Comparison of ENCODE assay signal across 8 cellular contexts in genomic region chr22:29603358-29604191, GRCh38. TPM values are rescaled to one million over a fixed set of nuclear protein-coding genes. Genes with fewer than 3 reads are reported as not detected.
DNase-seq lines count a peak whose midpoint lies in the region; ATAC-seq, FAIRE-seq and TF ChIP-seq lines count a peak whose summit lies in the region.

NF2 (plus strand) TSS chr22:29603633; CDS start chr22:29603999, 366 bp downstream.

- peak within 1 kb of the TSS; percentile 94 to 98 (median 96) for H3K27ac Mint-ChIP-seq in CD4-positive, CD25-positive, alpha-beta regulatory T cell

- H2AFZ ChIP-seq in HepG2 (ENCODE audit: low read length): peak within 1 kb of the TSS; percentile 8

- FAIRE-seq in HepG2 (lab: Jason Lieb, UNC): peak; percentile 99

- no peak; the same call in none of the 2 replicates for TF ChIP-seq RAD21 in HepG2 (CRISPR knock-in tag; IDR thresholded peaks at IDR 0.05)

- CTCF ChIA-PET in HepG2 (lab: Yijun Ruan, JAX; ENCODE audit: low intra/inter-chr PET ratio, low total read pairs): no interaction called here

- TF ChIP-seq POLR2A in HepG2 (IDR thresholded peaks at IDR 0.05; ENCODE audit: insufficient read depth in 1 of 2, low read depth in 2 of 2, low read length in 2 of 2): peak; percentile 63 to 64; a peak in 3 of 4 replicates

- TF ChIP-seq EP300 in HepG2 (IDR thresholded peaks at IDR 0.05; ENCODE audit: low read depth in 2 of 2, low read length in 2 of 2): no peak
- no peak for TF ChIP-seq EP300 in HepG2 (CRISPR knock-in tag; IDR thresholded peaks at IDR 0.05; ENCODE audit: borderline replicate concordance)

- H3K79me2 ChIP-seq in HepG2 (ENCODE audit: insufficient read depth, low read length): peaks cover 28% of the 10 kb centered on the region

- H3K9me3 ChIP-seq in CD4-positive, CD25-positive, alpha-beta regulatory T cell (ENCODE audit: control insufficient read depth in 2 of 2, low read length in 2 of 2): no peaks in the 10 kb centered on the region
- H3K9me3 ChIP-seq in HepG2 (ENCODE audit: low read length): no peaks in the 10 kb centered on the region

- no TSS peak for BruUV-seq in HepG2 (replicated peaks; lab: Mats Ljungman, UMichigan)

- no peaks in the 10 kb centered on the region for H3K36me3 Mint-ChIP-seq in CD4-positive, CD25-positive, alpha-beta regulatory T cell

- DNase-seq in CD4-positive, CD25-positive, alpha-beta regulatory T cell: peak; percentile 97 to 100 (median 99)
- DNase-seq in NCI-H82 (lab: John Stamatoyannopoulos, UW) (peak; percentile 99), dermis blood vessel endothelial cell (peak; percentile 100), HepG2 (ENCODE audit: low spot score) (peak; percentile 99)
- peak; percentile 98 for DNase-seq in activated CD4-positive, alpha-beta T cell treated with anti-CD3 and anti-CD28 coated beads, Interleukin-2, amount 50 U/mL, for 48 hours
- peak; percentile 96 for DNase-seq in stimulated activated CD4-positive, alpha-beta T cell treated with anti-CD3 and anti-CD28 coated beads, Interleukin-4, amount 100 ng/mL, for 1 hour

- no peaks in the 10 kb centered on the region for H4K20me1 ChIP-seq in HepG2 (ENCODE audit: insufficient read depth, low read length)

- peaks cover 11 to 41% (median 27%) of the 10 kb centered on the region in 4 donors for H3K4me1 Mint-ChIP-seq in CD4-positive, CD25-positive, alpha-beta regulatory T cell

- H3K9ac ChIP-seq in HepG2 (ENCODE audit: insufficient read depth, low read depth, low read length): peak within 1 kb of the TSS; percentile 87

- in situ Hi-C loops in HepG2 (cut with HindIII; ENCODE audit: extremely low pct_ligation_motif_present, low pct_unique_long_range_greater_than_20kb): no loop called here

- peaks cover 4% of the 10 kb centered on the region for H3K27me3 Mint-ChIP-seq in CD4-positive, CD25-positive, alpha-beta regulatory T cell

- H3K4me2 ChIP-seq in HepG2 (ENCODE audit: low read depth, low read length): peak within 1 kb of the TSS; percentile 75

- peak; percentile 96 to 99 for ATAC-seq in CD4-positive, CD25-positive, alpha-beta regulatory T cell (ENCODE audit: low read depth in 2 of 2)
- ATAC-seq in GM19397 (IDR thresholded peaks at IDR 0.05; ENCODE audit: unreplicated experiment): peak; percentile 96
- peak; percentile 96 for ATAC-seq in HG03571 (IDR thresholded peaks at IDR 0.05; ENCODE audit: unreplicated experiment)
- peak; percentile 97 for ATAC-seq in HepG2

- H3K9me3 Mint-ChIP-seq in CD4-positive, CD25-positive, alpha-beta regulatory T cell: no peaks in the 10 kb centered on the region

- POLR2A ChIA-PET in HepG2 (lab: Yijun Ruan, JAX): interaction anchor here (0.8 to 2.5 kb wide), 5 partner anchors 10 to 50 kb away, joined by 3 to 13 read pairs (median 3); partner anchors contain the start of gene THOC5

- peaks cover 3% of the 10 kb centered on the region for H3K36me3 ChIP-seq in CD4-positive, CD25-positive, alpha-beta regulatory T cell (ENCODE audit: control insufficient read depth, insufficient read depth, low read length)
- no peaks in the 10 kb centered on the region for H3K36me3 ChIP-seq in HepG2 (replicated peaks in 1 of 2; ENCODE audit: control insufficient read depth in 1 of 2, insufficient read depth in 2 of 2, low read length in 2 of 2)

- peak within 1 kb of the TSS; percentile 88 for H3K27ac ChIP-seq in CD4-positive, CD25-positive, alpha-beta regulatory T cell (ENCODE audit: insufficient read depth, low read length, poor library complexity, severe bottlenecking)
- peak within 1 kb of the TSS; percentile 77 for H3K27ac ChIP-seq in HepG2 (ENCODE audit: extremely low read length, insufficient read depth, low read length)

- H3K4me3 ChIP-seq in CD4-positive, CD25-positive, alpha-beta regulatory T cell (ENCODE audit: low read depth, low read length): peak within 1 kb of the TSS; percentile 98
- H3K4me3 ChIP-seq in HepG2 (replicated peaks in 1 of 3; ENCODE audit: insufficient read depth in 1 of 3, low read depth in 2 of 3, low read length in 3 of 3): peak within 1 kb of the TSS; percentile 88 to 96 (median 93)

- H3K4me3 Mint-ChIP-seq in CD4-positive, CD25-positive, alpha-beta regulatory T cell: peak within 1 kb of the TSS; percentile 91 to 98 (median 96)

- peak; percentile 22; the same call in 1 of the 2 replicates for TF ChIP-seq CTCF in HepG2 (CRISPR knock-in tag; IDR thresholded peaks at IDR 0.05)

- H3K27me3 ChIP-seq in CD4-positive, CD25-positive, alpha-beta regulatory T cell (ENCODE audit: control insufficient read depth, insufficient read depth, low read length): no peaks in the 10 kb centered on the region
- no peaks in the 10 kb centered on the region; a peak in 1 of 5 replicates for H3K27me3 ChIP-seq in HepG2 (ENCODE audit: control insufficient read depth in 1 of 2, insufficient read depth in 2 of 2, low read length in 2 of 2)

- peaks cover 20% of the 10 kb centered on the region for H3K4me1 ChIP-seq in CD4-positive, CD25-positive, alpha-beta regulatory T cell (ENCODE audit: control insufficient read depth, insufficient read depth, low read length, poor library complexity, severe bottlenecking)
- H3K4me1 ChIP-seq in HepG2 (ENCODE audit: insufficient read depth, low read length): peaks cover 24% of the 10 kb centered on the region

- 1% methylated on average over 13 of the region's 84 CpGs for WGBS in HepG2 (ENCODE audit: low lambda C conversion rate)

- intact Hi-C loops in HepG2 (cut with micrococcal nuclease; ENCODE audit: unreplicated experiment): no loop called here

TF ChIP-seq in HepG2, 621 proteins besides CTCF, POLR2A, EP300 and RAD21 (continues in another document):
- TF ChIP-seq MLLT10 (CRISPR knock-in tag; IDR thresholded peaks at IDR 0.05): no peak
- no peak for TF ChIP-seq TIGD3 (CRISPR knock-in tag; IDR thresholded peaks at IDR 0.05; ENCODE audit: borderline replicate concordance)
- peak; percentile 87 for TF ChIP-seq CREB1 (IDR thresholded peaks at IDR 0.05)
- peak; percentile 90 for TF ChIP-seq CREB1 (CRISPR knock-in tag; IDR thresholded peaks at IDR 0.05)
- no peak for TF ChIP-seq ZNF468 (CRISPR knock-in tag; IDR thresholded peaks at IDR 0.05)
- peak; percentile 86 for TF ChIP-seq THAP11 (CRISPR knock-in tag; IDR thresholded peaks at IDR 0.05)
- peak; percentile 52; the same call in 1 of the 2 replicates for TF ChIP-seq PHF20 (CRISPR knock-in tag; IDR thresholded peaks at IDR 0.05)
- peak; percentile 74; the same call in 1 of the 2 replicates for TF ChIP-seq KAT8 (CRISPR knock-in tag; IDR thresholded peaks at IDR 0.05)
- TF ChIP-seq ZNF501 (CRISPR knock-in tag; IDR thresholded peaks at IDR 0.05): peak; percentile 72
- TF ChIP-seq HNRNPLL (IDR thresholded peaks at IDR 0.05; ENCODE audit: low read depth, low read length, poor library complexity, severe bottlenecking): peak; percentile 78
- peak; percentile 14; the same call in 1 of the 2 replicates for TF ChIP-seq REPIN1 (CRISPR knock-in tag; IDR thresholded peaks at IDR 0.05; ENCODE audit: borderline replicate concordance, low read depth)
- 0 out of 2 replicates have a peak, but pooled peaks have one; percentile 58 for TF ChIP-seq ZNF510 (CRISPR knock-in tag; IDR thresholded peaks at IDR 0.05; ENCODE audit: low read depth)

RNA-seq across cellular contexts. Expression of gene NF2, which starts in this region (rescaled TPM):
- 31.6 TPM for total RNA-seq in CD4-positive, CD25-positive, alpha-beta regulatory T cell
- polyA plus RNA-seq in CD4-positive, CD25-positive, alpha-beta regulatory T cell: 10 to 100 TPM; 16.4 to 20.0 (median 18.5) TPM
- total RNA-seq in dermis blood vessel endothelial cell (66.4 and 103 TPM in 2 replicates), HepG2 (2016; rRNA removed; fragmentation: Illumina TruSeq; extraction: Trizol) (33.3 and 45.3 TPM in 2 replicates)
- 6.6 and 7.4 TPM in 2 replicates for total RNA-seq in HepG2 (2016; cell fraction: cytosol; rRNA removed; fragmentation: Illumina TruSeq; extraction: Trizol; ENCODE audit: low read depth)
- total RNA-seq in HepG2 (2016; cell fraction: insoluble cytoplasmic fraction; rRNA removed; fragmentation: Illumina TruSeq; extraction: Trizol): 33.3 and 42.0 TPM in 2 replicates
- 21.0 and 24.2 TPM in 2 replicates for total RNA-seq in HepG2 (2016; cell fraction: membrane; rRNA removed; fragmentation: Illumina TruSeq; extraction: Trizol)
- 25.6 and 28.1 TPM in 2 replicates for total RNA-seq in HepG2 (2016; cell fraction: nucleus; rRNA removed; fragmentation: Illumina TruSeq; extraction: Trizol)
- 8.8 and 9.3 TPM in 2 replicates for polyA plus RNA-seq in HepG2 (2011; rRNA removed)
- 6.9 and 7.3 TPM in 2 replicates for polyA plus RNA-seq in HepG2 (2011; cell fraction: cytosol; rRNA removed)
- polyA plus RNA-seq in HepG2 (2011; cell fraction: nucleus; rRNA removed): 8.1 and 8.6 TPM in 2 replicates
- polyA plus RNA-seq in HepG2 (2012): 6.4 TPM in 2 replicates
- polyA plus RNA-seq in HepG2 (2016; cell fraction: cytosol; fragmentation: Illumina TruSeq; extraction: Trizol; ENCODE audit: low read depth): 3.3 and 5.4 TPM in 2 replicates
- polyA plus RNA-seq in HepG2 (2016; cell fraction: insoluble cytoplasmic fraction; fragmentation: Illumina TruSeq; extraction: Trizol; ENCODE audit: low read depth): 21.1 and 24.6 TPM in 2 replicates
- polyA plus RNA-seq in HepG2 (2016; cell fraction: membrane; fragmentation: Illumina TruSeq; extraction: Trizol; ENCODE audit: low read depth): 9.8 and 11.9 TPM in 2 replicates
- polyA plus RNA-seq in HepG2 (2016; cell fraction: nucleus; fragmentation: Illumina TruSeq; extraction: Trizol; ENCODE audit: insufficient read depth, low read depth): 23.3 and 24.8 TPM in 2 replicates
- polyA minus RNA-seq in HepG2 (2011; rRNA and poly(A)+ RNA removed; ENCODE audit: low replicate concordance): 25.7 and 39.3 TPM in 2 replicates
- 12.4 and 13.6 TPM in 2 replicates for polyA minus RNA-seq in HepG2 (2011; cell fraction: cytosol; rRNA and poly(A)+ RNA removed)
- 11.5 and 15.2 TPM in 2 replicates for polyA minus RNA-seq in HepG2 (2011; cell fraction: nucleus; rRNA and poly(A)+ RNA removed)

Comparison
In these comparisons a context has a peak if more than half of its experiments do, and no peak if none do; other contexts are left out.
1. Peak in every context shown above with its lines: DNase-seq, ATAC-seq, H3K4me3 ChIP-seq and H3K27ac ChIP-seq.